ENCODE assay signal across 28 cellular contexts in the genomic region with DNA sequence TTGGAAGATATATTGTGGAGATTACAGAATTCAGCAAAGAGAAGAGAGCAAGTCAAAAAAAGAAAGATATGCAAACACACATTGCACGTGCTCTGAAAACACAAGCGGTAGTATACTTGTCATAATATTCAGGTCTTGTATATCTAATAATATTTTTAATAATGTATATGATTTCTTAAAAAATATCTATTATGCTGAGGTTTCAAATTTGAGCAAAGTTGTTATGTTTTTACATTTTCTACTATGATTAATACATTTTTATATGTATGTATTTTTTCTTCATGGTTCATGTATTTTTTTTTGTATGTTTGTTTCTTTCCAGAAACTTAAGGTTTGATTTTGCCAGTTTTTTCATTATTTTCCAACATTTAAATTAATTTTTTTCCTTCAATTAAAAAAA.
"Had no signal": no experiment of that assay in that cellular context is flagged by ENCODE, and none has a peak within 500 bp of the region (broad histone marks: within the 10 kb centered on the region; RNA-seq: fewer than 3 reads in every experiment).

No MANE protein-coding gene starts in this region.

- H3K9ac ChIP-seq: neural progenitor cell, parathyroid adenoma had no signal

- H3K27me3 ChIP-seq: left lung, neural progenitor cell, neutrophil, suprapubic skin, tibial artery, upper lobe of right lung had no signal

- DNase-seq: hippocampal formation; left colon; left lung; mesendoderm; naive B cell; natural killer cell; nephron progenitor cell; occipital lobe; psoas muscle; stimulated activated CD4-positive, alpha-beta T cell treated with anti-CD3 and anti-CD28 coated beads, Interleukin-12 subunit alpha, Interleukin-12 subunit beta, amount 100 ng/mL, for 4 hours; stimulated activated CD4-positive, alpha-beta T cell treated with anti-CD3 and anti-CD28 coated beads, Interleukin-15, amount 100 ng/mL, for 24 hours; stimulated activated CD4-positive, alpha-beta T cell treated with anti-CD3 and anti-CD28 coated beads, Interleukin-2, amount 100 ng/mL, for 24 hours; stimulated activated CD4-positive, alpha-beta T cell treated with anti-CD3 and anti-CD28 coated beads, Interleukin-4, amount 100 ng/mL, for 24 hours; stimulated activated naive CD4-positive, alpha-beta T cell; tibial artery; trophoblast cell; upper lobe of right lung had no signal

- ATAC-seq: left colon; left lung; natural killer cell; psoas muscle; sciatic nerve; stimulated activated effector memory CD8-positive, alpha-beta T cell treated with anti-CD3 and anti-CD28 coated beads, Interleukin-12 subunit alpha, Interleukin-12 subunit beta, amount 100 ng/mL, for 72 hours; upper lobe of right lung had no signal

- H3K79me2 ChIP-seq: parathyroid adenoma had no signal

- H3K4me3 ChIP-seq: left lung, lung, neural progenitor cell, psoas muscle, skin epidermis, suprapubic skin, thoracic aorta, tibial artery, upper lobe of right lung had no signal

- H3K4me2 ChIP-seq: neural progenitor cell had no signal

- H2AFZ ChIP-seq: neural progenitor cell, parathyroid adenoma had no signal

- H3K36me3 ChIP-seq: left lung, neural progenitor cell, neutrophil, suprapubic skin, thoracic aorta, tibial artery, upper lobe of right lung had no signal

- H3K4me1 ChIP-seq: left lung, neural progenitor cell, parathyroid adenoma, psoas muscle, suprapubic skin, tibial artery, upper lobe of right lung had no signal

- H3K9me3 ChIP-seq: neutrophil, psoas muscle, thoracic aorta, upper lobe of right lung had no signal

- H3K27ac ChIP-seq: left lung, neural progenitor cell, neutrophil, parathyroid adenoma, psoas muscle, skin epidermis, suprapubic skin, thoracic aorta, tibial artery, upper lobe of right lung had no signal

- FAIRE-seq: keratinocyte, urothelium cell line had no signal
